Comparison of ENCODE assay signal across 1 cellular context in genomic region chr1:15172405-15173259, GRCh38.
TF ChIP-seq lines count a peak whose summit lies in the region.

No MANE protein-coding gene starts in this region.

TF ChIP-seq in GM12878, 131 proteins besides CTCF, POLR2A, EP300 and RAD21 (continued from another document):
- TF ChIP-seq, protein P1, sequence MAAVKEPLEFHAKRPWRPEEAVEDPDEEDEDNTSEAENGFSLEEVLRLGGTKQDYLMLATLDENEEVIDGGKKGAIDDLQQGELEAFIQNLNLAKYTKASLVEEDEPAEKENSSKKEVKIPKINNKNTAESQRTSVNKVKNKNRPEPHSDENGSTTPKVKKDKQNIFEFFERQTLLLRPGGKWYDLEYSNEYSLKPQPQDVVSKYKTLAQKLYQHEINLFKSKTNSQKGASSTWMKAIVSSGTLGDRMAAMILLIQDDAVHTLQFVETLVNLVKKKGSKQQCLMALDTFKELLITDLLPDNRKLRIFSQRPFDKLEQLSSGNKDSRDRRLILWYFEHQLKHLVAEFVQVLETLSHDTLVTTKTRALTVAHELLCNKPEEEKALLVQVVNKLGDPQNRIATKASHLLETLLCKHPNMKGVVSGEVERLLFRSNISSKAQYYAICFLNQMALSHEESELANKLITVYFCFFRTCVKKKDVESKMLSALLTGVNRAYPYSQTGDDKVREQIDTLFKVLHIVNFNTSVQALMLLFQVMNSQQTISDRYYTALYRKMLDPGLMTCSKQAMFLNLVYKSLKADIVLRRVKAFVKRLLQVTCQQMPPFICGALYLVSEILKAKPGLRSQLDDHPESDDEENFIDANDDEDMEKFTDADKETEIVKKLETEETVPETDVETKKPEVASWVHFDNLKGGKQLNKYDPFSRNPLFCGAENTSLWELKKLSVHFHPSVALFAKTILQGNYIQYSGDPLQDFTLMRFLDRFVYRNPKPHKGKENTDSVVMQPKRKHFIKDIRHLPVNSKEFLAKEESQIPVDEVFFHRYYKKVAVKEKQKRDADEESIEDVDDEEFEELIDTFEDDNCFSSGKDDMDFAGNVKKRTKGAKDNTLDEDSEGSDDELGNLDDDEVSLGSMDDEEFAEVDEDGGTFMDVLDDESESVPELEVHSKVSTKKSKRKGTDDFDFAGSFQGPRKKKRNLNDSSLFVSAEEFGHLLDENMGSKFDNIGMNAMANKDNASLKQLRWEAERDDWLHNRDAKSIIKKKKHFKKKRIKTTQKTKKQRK (IDR thresholded peaks at IDR 0.05; ENCODE audit: low read depth, low read length): no peak
- TF ChIP-seq ASH2L (IDR thresholded peaks at IDR 0.05; ENCODE audit: borderline replicate concordance, low read depth): no peak
- TF ChIP-seq, protein P2, sequence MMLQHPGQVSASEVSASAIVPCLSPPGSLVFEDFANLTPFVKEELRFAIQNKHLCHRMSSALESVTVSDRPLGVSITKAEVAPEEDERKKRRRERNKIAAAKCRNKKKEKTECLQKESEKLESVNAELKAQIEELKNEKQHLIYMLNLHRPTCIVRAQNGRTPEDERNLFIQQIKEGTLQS (IDR thresholded peaks at IDR 0.05; ENCODE audit: borderline replicate concordance, extremely low read depth, low read depth, low read length): no peak
